ENCODE assay signal across 18 cellular contexts in genomic region chr11:47071871-47072270, GRCh38.
A peak's percentile ranks its signal among the peaks of the same experiment; 100 is the strongest.
DNase-seq lines count a peak whose midpoint lies in the region; ATAC-seq and TF ChIP-seq lines count a peak whose summit lies in the region.
"Had no signal": no experiment of that assay in that cellular context is flagged by ENCODE, and none has a peak within 500 bp of the region (broad histone marks: within the 10 kb centered on the region; RNA-seq: fewer than 3 reads in every experiment).

No MANE protein-coding gene starts in this region.

- H3K4me1 ChIP-seq in adipocyte (ENCODE audit: control insufficient read depth, insufficient read depth, low read length) (peaks cover 20% of the 10 kb centered on the region), gastroesophageal sphincter (peaks cover 0 to 19% (median 0%) of the 10 kb centered on the region in 3 donors), neural progenitor cell (peaks cover 10% of the 10 kb centered on the region), PC-3 (ENCODE audit: insufficient read depth, low read length) (peaks cover 5% of the 10 kb centered on the region)

- intact Hi-C loops in activated T-helper 1 cell treated with anti-CD3 and anti-CD28 coated beads, Interleukin-12 subunit alpha, Interleukin-12 subunit beta, Interleukin-2, Interleukin-4 antibody, amounts not matched to agents 30 ng/mL and 10 ng/mL and 1 ng/mL, durations not matched to agents 14 hours and 24 hours and 36 hours (cut with micrococcal nuclease) = no loop called here
- intact Hi-C loops in PC-3 (cut with micrococcal nuclease) = no loop called here

- TF ChIP-seq EP300 in gastroesophageal sphincter (IDR thresholded peaks at IDR 0.05) = no peak

- no peaks in the 10 kb centered on the region for H3K9me3 Mint-ChIP-seq in neural progenitor cell
- no peaks in the 10 kb centered on the region for H3K9me3 Mint-ChIP-seq in activated T-helper 1 cell treated with anti-CD3 and anti-CD28 coated beads, Interleukin-12 subunit alpha, Interleukin-12 subunit beta, Interleukin-2, Interleukin-4 antibody, amounts not matched to agents 30 ng/mL and 10 ng/mL and 1 ng/mL, durations not matched to agents 14 hours and 24 hours and 36 hours
- H3K9me3 Mint-ChIP-seq: stimulated activated memory B cell treated with anti-CD40 and anti-IgM and Interleukin-4, amounts not matched to agents 10 μg/mL and 1 μg/mL and 100 μg/mL, for 72 hours had no signal

- peak overlapping the region; percentile 29 for H3K27ac Mint-ChIP-seq in neural progenitor cell
- H3K27ac Mint-ChIP-seq in activated T-helper 1 cell treated with anti-CD3 and anti-CD28 coated beads, Interleukin-12 subunit alpha, Interleukin-12 subunit beta, Interleukin-2, Interleukin-4 antibody, amounts not matched to agents 30 ng/mL and 10 ng/mL and 1 ng/mL, durations not matched to agents 14 hours and 24 hours and 36 hours = no peak overlapping the region
- H3K27ac Mint-ChIP-seq: stimulated activated memory B cell treated with anti-CD40 and anti-IgM and Interleukin-4, amounts not matched to agents 10 μg/mL and 1 μg/mL and 100 μg/mL, for 72 hours had no signal

- H3K9me3 ChIP-seq in adipocyte (ENCODE audit: control insufficient read depth, low read length) = no peaks in the 10 kb centered on the region
- no peaks in the 10 kb centered on the region for H3K9me3 ChIP-seq in gastroesophageal sphincter
- no peaks in the 10 kb centered on the region for H3K9me3 ChIP-seq in neural progenitor cell (ENCODE audit: low read depth)
- H3K9me3 ChIP-seq in PC-3 (ENCODE audit: low read length) = no peaks in the 10 kb centered on the region

- TF ChIP-seq CTCF in AG10803 (conservative IDR thresholded peaks at IDR 0.05; ENCODE audit: low read length) (no peak), gastroesophageal sphincter (IDR thresholded peaks at IDR 0.05) (no peak), neural progenitor cell (IDR thresholded peaks at IDR 0.05) (no peak), PC-3 (conservative IDR thresholded peaks at IDR 0.05; ENCODE audit: low read depth, low read length) (no peak)

- peaks cover 28% of the 10 kb centered on the region for H3K4me1 Mint-ChIP-seq in neural progenitor cell
- H3K4me1 Mint-ChIP-seq in activated T-helper 1 cell treated with anti-CD3 and anti-CD28 coated beads, Interleukin-12 subunit alpha, Interleukin-12 subunit beta, Interleukin-2, Interleukin-4 antibody, amounts not matched to agents 30 ng/mL and 10 ng/mL and 1 ng/mL, durations not matched to agents 14 hours and 24 hours and 36 hours (ENCODE audit: low read depth) = no peaks in the 10 kb centered on the region
- H3K4me1 Mint-ChIP-seq: stimulated activated memory B cell treated with anti-CD40 and anti-IgM and Interleukin-4, amounts not matched to agents 10 μg/mL and 1 μg/mL and 100 μg/mL, for 72 hours had no signal

- peak overlapping the region; percentile 30 for H3K9ac ChIP-seq in adipocyte (ENCODE audit: low read length)
- no peak overlapping the region for H3K9ac ChIP-seq in neural progenitor cell
- no peak overlapping the region for H3K9ac ChIP-seq in PC-3 (ENCODE audit: low read length)

- H3K27me3 ChIP-seq in adipocyte (replicated peaks; ENCODE audit: control insufficient read depth, insufficient read depth, low read length) (no peaks in the 10 kb centered on the region), gastroesophageal sphincter (no peaks in the 10 kb centered on the region), neural progenitor cell (no peaks in the 10 kb centered on the region), PC-3 (ENCODE audit: low read length) (no peaks in the 10 kb centered on the region)

- peak overlapping the region in 2 of 4 donors; percentile 6 to 24 for H3K27ac ChIP-seq in gastroesophageal sphincter
- H3K27ac ChIP-seq in neural progenitor cell = no peak overlapping the region
- H3K27ac ChIP-seq in PC-3 (ENCODE audit: low read length) = no peak overlapping the region

- TF ChIP-seq POLR2A in gastroesophageal sphincter (IDR thresholded peaks at IDR 0.05) = no peak

- DNase-seq in AG10803 (ENCODE audit: low read depth) = peak; percentile 5
- DNase-seq in adipocyte (ENCODE audit: low read depth) = peak; percentile 45
- DNase-seq in neural progenitor cell (ENCODE audit: low spot score) = peak; percentile 27
- no peak for DNase-seq in activated T-helper 1 cell treated with anti-CD3 and anti-CD28 coated beads, Interleukin-12 subunit alpha, Interleukin-12 subunit beta, Interleukin-2, Interleukin-4 antibody, amounts not matched to agents 30 ng/mL and 10 ng/mL and 1 ng/mL, durations not matched to agents 14 hours and 24 hours and 36 hours (ENCODE audit: low spot score)
- DNase-seq in PC-3 = no peak
- no peak for DNase-seq in NCI-H510A (lab: John Stamatoyannopoulos, UW)
- DNase-seq: activated gamma-delta T cell; aorta; COR-L47; GF-D8; NK-92 treated with Interleukin-12 subunit alpha and Interleukin-12 subunit beta, amount 100 ng/mL, for 24 hours; SHP77; T-helper 2 cell had no signal

- H2AFZ ChIP-seq in neural progenitor cell (replicated peaks) = no peak overlapping the region
- H2AFZ ChIP-seq in PC-3 (ENCODE audit: low read length) = no peak overlapping the region

- H3K4me3 ChIP-seq in AG10803 (ENCODE audit: low read length) (no peak overlapping the region), adipocyte (ENCODE audit: low read length) (peak overlapping the region; percentile 57), gastroesophageal sphincter (no peak overlapping the region), neural progenitor cell (no peak overlapping the region), PC-3 (ENCODE audit: low read length) (no peak overlapping the region)
- H3K4me3 ChIP-seq: skin epidermis had no signal

- WGBS in gastroesophageal sphincter (ENCODE audit: low coverage in 1 of 2), 2 donors = 17 to 38% methylated on average over 2 to 3 of the region's 3 CpGs

- peaks cover 4% of the 10 kb centered on the region for H3K36me3 Mint-ChIP-seq in neural progenitor cell
- H3K36me3 Mint-ChIP-seq in activated T-helper 1 cell treated with anti-CD3 and anti-CD28 coated beads, Interleukin-12 subunit alpha, Interleukin-12 subunit beta, Interleukin-2, Interleukin-4 antibody, amounts not matched to agents 30 ng/mL and 10 ng/mL and 1 ng/mL, durations not matched to agents 14 hours and 24 hours and 36 hours (ENCODE audit: low read depth) = no peaks in the 10 kb centered on the region

- H3K36me3 ChIP-seq in adipocyte (ENCODE audit: control insufficient read depth, insufficient read depth, low read length, severe bottlenecking) = no peaks in the 10 kb centered on the region
- H3K36me3 ChIP-seq in gastroesophageal sphincter = no peaks in the 10 kb centered on the region
- H3K36me3 ChIP-seq in neural progenitor cell = no peaks in the 10 kb centered on the region
- H3K36me3 ChIP-seq in PC-3 (ENCODE audit: low read depth, low read length) = no peaks in the 10 kb centered on the region

- H3K9me2 ChIP-seq in PC-3 (replicated peaks; ENCODE audit: low read length) = no peaks in the 10 kb centered on the region

- H3K4me2 ChIP-seq in neural progenitor cell = peak overlapping the region; percentile 21
- no peak overlapping the region for H3K4me2 ChIP-seq in PC-3 (ENCODE audit: low read length)

- H4K20me1 ChIP-seq in neural progenitor cell (ENCODE audit: low read depth) (no peaks in the 10 kb centered on the region), PC-3 (ENCODE audit: low read length) (no peaks in the 10 kb centered on the region)

- POLR2A ChIA-PET in PC-3 (lab: Charles Lee; ENCODE audit: unreplicated experiment) = no interaction called here

- H3K79me2 ChIP-seq in neural progenitor cell (ENCODE audit: low read depth) = no peaks in the 10 kb centered on the region
- H3K79me2 ChIP-seq in PC-3 (ENCODE audit: low read length) = no peaks in the 10 kb centered on the region

- BruUV-seq in PC-3 (replicated peaks; lab: Mats Ljungman, UMichigan) = no TSS peak

- ATAC-seq in gastroesophageal sphincter (peak; percentile 73), GM19452 (IDR thresholded peaks at IDR 0.05; ENCODE audit: unreplicated experiment) (no peak), PC-3 (no peak)
- ATAC-seq: activated CD4-positive, CD25-positive, alpha-beta regulatory T cell treated with anti-CD3 and anti-CD28 coated beads, Interleukin-2, amount 50 U/mL, for 24 hours; stimulated activated memory B cell treated with anti-CD40 and anti-IgM and Interleukin-4, amounts not matched to agents 10 μg/mL and 1 μg/mL and 100 μg/mL, for 72 hours had no signal

- peaks cover 2% of the 10 kb centered on the region for H3K27me3 Mint-ChIP-seq in neural progenitor cell (ENCODE audit: insufficient read depth, low read depth)
- H3K27me3 Mint-ChIP-seq in activated T-helper 1 cell treated with anti-CD3 and anti-CD28 coated beads, Interleukin-12 subunit alpha, Interleukin-12 subunit beta, Interleukin-2, Interleukin-4 antibody, amounts not matched to agents 30 ng/mL and 10 ng/mL and 1 ng/mL, durations not matched to agents 14 hours and 24 hours and 36 hours (ENCODE audit: insufficient read depth) = peaks cover 2% of the 10 kb centered on the region
- H3K27me3 Mint-ChIP-seq: stimulated activated memory B cell treated with anti-CD40 and anti-IgM and Interleukin-4, amounts not matched to agents 10 μg/mL and 1 μg/mL and 100 μg/mL, for 72 hours had no signal

- H3K4me3 Mint-ChIP-seq in neural progenitor cell = no peak overlapping the region
- no peak overlapping the region for H3K4me3 Mint-ChIP-seq in activated T-helper 1 cell treated with anti-CD3 and anti-CD28 coated beads, Interleukin-12 subunit alpha, Interleukin-12 subunit beta, Interleukin-2, Interleukin-4 antibody, amounts not matched to agents 30 ng/mL and 10 ng/mL and 1 ng/mL, durations not matched to agents 14 hours and 24 hours and 36 hours
- H3K4me3 Mint-ChIP-seq: stimulated activated memory B cell treated with anti-CD40 and anti-IgM and Interleukin-4, amounts not matched to agents 10 μg/mL and 1 μg/mL and 100 μg/mL, for 72 hours had no signal

- CTCF ChIA-PET in PC-3 (lab: Charles Lee) = no interaction called here

- H3F3A ChIP-seq in neural progenitor cell (ENCODE audit: low read depth) (peaks cover 11% of the 10 kb centered on the region), PC-3 (ENCODE audit: low read length, unreplicated experiment) (no peaks in the 10 kb centered on the region)

Comparison
In these comparisons a context has a peak if more than half of its experiments do, and no peak if none do; other contexts are left out.
1. DNase-seq: peak in AG10803 (single experiment), adipocyte (single experiment) and neural progenitor cell (single experiment); none in activated T-helper 1 cell treated with anti-CD3 and anti-CD28 coated beads, Interleukin-12 subunit alpha, Interleukin-12 subunit beta, Interleukin-2, Interleukin-4 antibody, amounts not matched to agents 30 ng/mL and 10 ng/mL and 1 ng/mL, durations not matched to agents 14 hours and 24 hours and 36 hours (single experiment), PC-3 (single experiment) and NCI-H510A (single experiment).